In the genomic region with DNA sequence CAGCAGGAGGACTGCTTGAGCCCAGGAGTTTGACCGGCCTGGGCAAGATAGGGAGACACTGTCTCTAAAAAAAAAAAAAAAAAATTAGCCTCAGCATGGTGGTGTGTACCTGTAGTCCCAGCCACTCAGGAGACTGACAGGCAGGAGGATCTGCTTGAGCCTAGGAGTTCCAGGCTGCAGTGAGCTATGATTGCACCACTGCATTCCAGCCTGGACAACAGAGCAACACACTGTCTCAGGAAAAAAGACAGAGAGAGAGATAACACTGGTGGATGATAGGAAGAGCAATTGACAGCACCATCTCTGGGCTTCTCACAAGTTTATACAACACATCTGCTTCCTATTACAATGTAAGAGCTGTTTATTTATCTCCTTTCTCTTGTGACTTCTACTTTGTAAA, we compare ENCODE assay signal across 1 cellular context.
TF ChIP-seq lines count a peak whose summit lies in the region.

No MANE protein-coding gene starts in this region.

TF ChIP-seq in HepG2, 621 proteins besides CTCF, POLR2A, EP300 and RAD21 (continued from another document and continues in another):
- TF ChIP-seq, protein P1, sequence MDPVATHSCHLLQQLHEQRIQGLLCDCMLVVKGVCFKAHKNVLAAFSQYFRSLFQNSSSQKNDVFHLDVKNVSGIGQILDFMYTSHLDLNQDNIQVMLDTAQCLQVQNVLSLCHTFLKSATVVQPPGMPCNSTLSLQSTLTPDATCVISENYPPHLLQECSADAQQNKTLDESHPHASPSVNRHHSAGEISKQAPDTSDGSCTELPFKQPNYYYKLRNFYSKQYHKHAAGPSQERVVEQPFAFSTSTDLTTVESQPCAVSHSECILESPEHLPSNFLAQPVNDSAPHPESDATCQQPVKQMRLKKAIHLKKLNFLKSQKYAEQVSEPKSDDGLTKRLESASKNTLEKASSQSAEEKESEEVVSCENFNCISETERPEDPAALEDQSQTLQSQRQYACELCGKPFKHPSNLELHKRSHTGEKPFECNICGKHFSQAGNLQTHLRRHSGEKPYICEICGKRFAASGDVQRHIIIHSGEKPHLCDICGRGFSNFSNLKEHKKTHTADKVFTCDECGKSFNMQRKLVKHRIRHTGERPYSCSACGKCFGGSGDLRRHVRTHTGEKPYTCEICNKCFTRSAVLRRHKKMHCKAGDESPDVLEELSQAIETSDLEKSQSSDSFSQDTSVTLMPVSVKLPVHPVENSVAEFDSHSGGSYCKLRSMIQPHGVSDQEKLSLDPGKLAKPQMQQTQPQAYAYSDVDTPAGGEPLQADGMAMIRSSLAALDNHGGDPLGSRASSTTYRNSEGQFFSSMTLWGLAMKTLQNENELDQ (CRISPR knock-in tag; IDR thresholded peaks at IDR 0.05; ENCODE audit: borderline replicate concordance): no peak
- TF ChIP-seq FOXM1 (CRISPR knock-in tag; IDR thresholded peaks at IDR 0.05) (no peak), ZNF792 (CRISPR knock-in tag; IDR thresholded peaks at IDR 0.05) (peak; percentile 96), KDM1A (CRISPR knock-in tag; IDR thresholded peaks at IDR 0.05) (peak; percentile 60; the same call in 1 of the 2 replicates), HDAC2 (CRISPR knock-in tag; IDR thresholded peaks at IDR 0.05) (peak; percentile 68), CHD2 (IDR thresholded peaks at IDR 0.05; ENCODE audit: low read depth, low read length) (no peak), ZNF460 (CRISPR knock-in tag; IDR thresholded peaks at IDR 0.05; ENCODE audit: borderline replicate concordance) (no peak), BCL6 (CRISPR knock-in tag; IDR thresholded peaks at IDR 0.05) (peak; percentile 28; the same call in 1 of the 2 replicates), CREB1 (IDR thresholded peaks at IDR 0.05) (no peak), CREB1 (CRISPR knock-in tag; IDR thresholded peaks at IDR 0.05) (peak; percentile 22; the same call in 1 of the 2 replicates), DMAP1 (CRISPR knock-in tag; IDR thresholded peaks at IDR 0.05) (0 out of 2 replicates have a peak, but pooled peaks have one; percentile 36), SAP130 (CRISPR knock-in tag; IDR thresholded peaks at IDR 0.05; ENCODE audit: low read depth) (peak; percentile 69), GPN1 (CRISPR knock-in tag; IDR thresholded peaks at IDR 0.05; ENCODE audit: borderline replicate concordance) (no peak), ZNF570 (CRISPR knock-in tag; IDR thresholded peaks at IDR 0.05; ENCODE audit: borderline replicate concordance) (no peak), ZMYM3 (CRISPR knock-in tag; IDR thresholded peaks at IDR 0.05) (0 out of 2 replicates have a peak, but pooled peaks have one; percentile 14), ZNF3 (CRISPR knock-in tag; IDR thresholded peaks at IDR 0.05) (peak; percentile 86), TP53 (CRISPR knock-in tag; conservative IDR thresholded peaks at IDR 0.05) (no peak), MXI1 (IDR thresholded peaks at IDR 0.05; ENCODE audit: borderline replicate concordance, low read depth, low read length) (peak; percentile 22; the same call in 1 of the 3 replicates), DR1 (CRISPR knock-in tag; IDR thresholded peaks at IDR 0.05) (no peak), GATAD2A (CRISPR knock-in tag; IDR thresholded peaks at IDR 0.05) (peak; percentile 48; the same call in 1 of the 2 replicates), ZNF292 (CRISPR knock-in tag; IDR thresholded peaks at IDR 0.05; ENCODE audit: borderline replicate concordance, low read depth) (peak; percentile 72; the same call in 1 of the 2 replicates), TRIM24 (CRISPR knock-in tag; IDR thresholded peaks at IDR 0.05) (no peak), CEBPB (IDR thresholded peaks at IDR 0.05; ENCODE audit: borderline replicate concordance, low read depth, low read length) (peak; percentile 89), ETV5 (CRISPR knock-in tag; IDR thresholded peaks at IDR 0.05; ENCODE audit: borderline replicate concordance) (0 out of 2 replicates have a peak, but pooled peaks have one; percentile 10), SATB2 (CRISPR knock-in tag; IDR thresholded peaks at IDR 0.05) (no peak), ZNF496 (CRISPR knock-in tag; IDR thresholded peaks at IDR 0.05; ENCODE audit: insufficient replicate concordance) (no peak), SP5 (CRISPR knock-in tag; IDR thresholded peaks at IDR 0.05; ENCODE audit: borderline replicate concordance, low read depth) (no peak), NR2F6 (IDR thresholded peaks at IDR 0.05) (no peak), NR2F6 (CRISPR knock-in tag; IDR thresholded peaks at IDR 0.05) (peak; percentile 58), FOXJ3 (CRISPR knock-in tag; IDR thresholded peaks at IDR 0.05; ENCODE audit: borderline replicate concordance) (0 out of 2 replicates have a peak, but pooled peaks have one; percentile 15), ZNF383 (CRISPR knock-in tag; IDR thresholded peaks at IDR 0.05; ENCODE audit: borderline replicate concordance) (no peak), MED1 (CRISPR knock-in tag; IDR thresholded peaks at IDR 0.05) (peak; percentile 19; the same call in 1 of the 2 replicates), ELF3 (CRISPR knock-in tag; IDR thresholded peaks at IDR 0.05) (0 out of 2 replicates have a peak, but pooled peaks have one; percentile 14), ZNF12 (CRISPR knock-in tag; IDR thresholded peaks at IDR 0.05) (0 out of 2 replicates have a peak, but pooled peaks have one; percentile 18), ZNF253 (CRISPR knock-in tag; IDR thresholded peaks at IDR 0.05; ENCODE audit: borderline replicate concordance) (no peak), ARNT (IDR thresholded peaks at IDR 0.05) (no peak), ZMYM2 (CRISPR knock-in tag; IDR thresholded peaks at IDR 0.05) (no peak), ZNF282 (IDR thresholded peaks at IDR 0.05; ENCODE audit: partially characterized antibody) (no peak), CENPX (CRISPR knock-in tag; IDR thresholded peaks at IDR 0.05) (no peak), FOXP1 (IDR thresholded peaks at IDR 0.05) (peak; percentile 71; the same call in 1 of the 2 replicates), FOXP1 (CRISPR knock-in tag; IDR thresholded peaks at IDR 0.05) (0 out of 2 replicates have a peak, but pooled peaks have one; percentile 46)
- TF ChIP-seq, protein P2, sequence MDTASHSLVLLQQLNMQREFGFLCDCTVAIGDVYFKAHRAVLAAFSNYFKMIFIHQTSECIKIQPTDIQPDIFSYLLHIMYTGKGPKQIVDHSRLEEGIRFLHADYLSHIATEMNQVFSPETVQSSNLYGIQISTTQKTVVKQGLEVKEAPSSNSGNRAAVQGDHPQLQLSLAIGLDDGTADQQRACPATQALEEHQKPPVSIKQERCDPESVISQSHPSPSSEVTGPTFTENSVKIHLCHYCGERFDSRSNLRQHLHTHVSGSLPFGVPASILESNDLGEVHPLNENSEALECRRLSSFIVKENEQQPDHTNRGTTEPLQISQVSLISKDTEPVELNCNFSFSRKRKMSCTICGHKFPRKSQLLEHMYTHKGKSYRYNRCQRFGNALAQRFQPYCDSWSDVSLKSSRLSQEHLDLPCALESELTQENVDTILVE (CRISPR knock-in tag; IDR thresholded peaks at IDR 0.05): 0 out of 2 replicates have a peak, but pooled peaks have one; percentile 20
- TF ChIP-seq, protein P3, sequence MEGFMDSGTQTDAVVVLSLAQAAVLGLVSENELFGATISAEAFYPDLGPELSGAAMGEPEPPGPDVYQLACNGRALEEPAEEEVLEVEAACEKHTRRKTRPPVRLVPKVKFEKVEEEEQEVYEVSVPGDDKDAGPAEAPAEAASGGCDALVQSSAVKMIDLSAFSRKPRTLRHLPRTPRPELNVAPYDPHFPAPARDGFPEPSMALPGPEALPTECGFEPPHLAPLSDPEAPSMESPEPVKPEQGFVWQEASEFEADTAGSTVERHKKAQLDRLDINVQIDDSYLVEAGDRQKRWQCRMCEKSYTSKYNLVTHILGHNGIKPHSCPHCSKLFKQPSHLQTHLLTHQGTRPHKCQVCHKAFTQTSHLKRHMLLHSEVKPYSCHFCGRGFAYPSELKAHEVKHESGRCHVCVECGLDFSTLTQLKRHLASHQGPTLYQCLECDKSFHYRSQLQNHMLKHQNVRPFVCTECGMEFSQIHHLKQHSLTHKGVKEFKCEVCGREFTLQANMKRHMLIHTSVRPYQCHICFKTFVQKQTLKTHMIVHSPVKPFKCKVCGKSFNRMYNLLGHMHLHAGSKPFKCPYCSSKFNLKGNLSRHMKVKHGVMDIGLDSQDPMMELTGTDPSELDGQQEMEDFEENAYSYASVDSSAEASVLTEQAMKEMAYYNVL (CRISPR knock-in tag; IDR thresholded peaks at IDR 0.05; ENCODE audit: borderline replicate concordance): peak; percentile 65; the same call in 1 of the 2 replicates
- TF ChIP-seq, protein P4, sequence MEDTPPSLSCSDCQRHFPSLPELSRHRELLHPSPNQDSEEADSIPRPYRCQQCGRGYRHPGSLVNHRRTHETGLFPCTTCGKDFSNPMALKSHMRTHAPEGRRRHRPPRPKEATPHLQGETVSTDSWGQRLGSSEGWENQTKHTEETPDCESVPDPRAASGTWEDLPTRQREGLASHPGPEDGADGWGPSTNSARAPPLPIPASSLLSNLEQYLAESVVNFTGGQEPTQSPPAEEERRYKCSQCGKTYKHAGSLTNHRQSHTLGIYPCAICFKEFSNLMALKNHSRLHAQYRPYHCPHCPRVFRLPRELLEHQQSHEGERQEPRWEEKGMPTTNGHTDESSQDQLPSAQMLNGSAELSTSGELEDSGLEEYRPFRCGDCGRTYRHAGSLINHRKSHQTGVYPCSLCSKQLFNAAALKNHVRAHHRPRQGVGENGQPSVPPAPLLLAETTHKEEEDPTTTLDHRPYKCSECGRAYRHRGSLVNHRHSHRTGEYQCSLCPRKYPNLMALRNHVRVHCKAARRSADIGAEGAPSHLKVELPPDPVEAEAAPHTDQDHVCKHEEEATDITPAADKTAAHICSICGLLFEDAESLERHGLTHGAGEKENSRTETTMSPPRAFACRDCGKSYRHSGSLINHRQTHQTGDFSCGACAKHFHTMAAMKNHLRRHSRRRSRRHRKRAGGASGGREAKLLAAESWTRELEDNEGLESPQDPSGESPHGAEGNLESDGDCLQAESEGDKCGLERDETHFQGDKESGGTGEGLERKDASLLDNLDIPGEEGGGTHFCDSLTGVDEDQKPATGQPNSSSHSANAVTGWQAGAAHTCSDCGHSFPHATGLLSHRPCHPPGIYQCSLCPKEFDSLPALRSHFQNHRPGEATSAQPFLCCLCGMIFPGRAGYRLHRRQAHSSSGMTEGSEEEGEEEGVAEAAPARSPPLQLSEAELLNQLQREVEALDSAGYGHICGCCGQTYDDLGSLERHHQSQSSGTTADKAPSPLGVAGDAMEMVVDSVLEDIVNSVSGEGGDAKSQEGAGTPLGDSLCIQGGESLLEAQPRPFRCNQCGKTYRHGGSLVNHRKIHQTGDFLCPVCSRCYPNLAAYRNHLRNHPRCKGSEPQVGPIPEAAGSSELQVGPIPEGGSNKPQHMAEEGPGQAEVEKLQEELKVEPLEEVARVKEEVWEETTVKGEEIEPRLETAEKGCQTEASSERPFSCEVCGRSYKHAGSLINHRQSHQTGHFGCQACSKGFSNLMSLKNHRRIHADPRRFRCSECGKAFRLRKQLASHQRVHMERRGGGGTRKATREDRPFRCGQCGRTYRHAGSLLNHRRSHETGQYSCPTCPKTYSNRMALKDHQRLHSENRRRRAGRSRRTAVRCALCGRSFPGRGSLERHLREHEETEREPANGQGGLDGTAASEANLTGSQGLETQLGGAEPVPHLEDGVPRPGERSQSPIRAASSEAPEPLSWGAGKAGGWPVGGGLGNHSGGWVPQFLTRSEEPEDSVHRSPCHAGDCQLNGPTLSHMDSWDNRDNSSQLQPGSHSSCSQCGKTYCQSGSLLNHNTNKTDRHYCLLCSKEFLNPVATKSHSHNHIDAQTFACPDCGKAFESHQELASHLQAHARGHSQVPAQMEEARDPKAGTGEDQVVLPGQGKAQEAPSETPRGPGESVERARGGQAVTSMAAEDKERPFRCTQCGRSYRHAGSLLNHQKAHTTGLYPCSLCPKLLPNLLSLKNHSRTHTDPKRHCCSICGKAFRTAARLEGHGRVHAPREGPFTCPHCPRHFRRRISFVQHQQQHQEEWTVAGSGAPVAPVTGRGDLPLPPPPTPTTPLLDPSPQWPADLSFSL (CRISPR knock-in tag; IDR thresholded peaks at IDR 0.05): peak; percentile 23; the same call in 1 of the 2 replicates
- TF ChIP-seq, protein P5, sequence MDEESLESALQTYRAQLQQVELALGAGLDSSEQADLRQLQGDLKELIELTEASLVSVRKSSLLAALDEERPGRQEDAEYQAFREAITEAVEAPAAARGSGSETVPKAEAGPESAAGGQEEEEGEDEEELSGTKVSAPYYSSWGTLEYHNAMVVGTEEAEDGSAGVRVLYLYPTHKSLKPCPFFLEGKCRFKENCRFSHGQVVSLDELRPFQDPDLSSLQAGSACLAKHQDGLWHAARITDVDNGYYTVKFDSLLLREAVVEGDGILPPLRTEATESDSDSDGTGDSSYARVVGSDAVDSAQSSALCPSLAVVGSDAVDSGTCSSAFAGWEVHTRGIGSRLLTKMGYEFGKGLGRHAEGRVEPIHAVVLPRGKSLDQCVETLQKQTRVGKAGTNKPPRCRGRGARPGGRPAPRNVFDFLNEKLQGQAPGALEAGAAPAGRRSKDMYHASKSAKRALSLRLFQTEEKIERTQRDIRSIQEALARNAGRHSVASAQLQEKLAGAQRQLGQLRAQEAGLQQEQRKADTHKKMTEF (CRISPR knock-in tag; IDR thresholded peaks at IDR 0.05): 0 out of 2 replicates have a peak, but pooled peaks have one; percentile 22
- TF ChIP-seq, protein P6, sequence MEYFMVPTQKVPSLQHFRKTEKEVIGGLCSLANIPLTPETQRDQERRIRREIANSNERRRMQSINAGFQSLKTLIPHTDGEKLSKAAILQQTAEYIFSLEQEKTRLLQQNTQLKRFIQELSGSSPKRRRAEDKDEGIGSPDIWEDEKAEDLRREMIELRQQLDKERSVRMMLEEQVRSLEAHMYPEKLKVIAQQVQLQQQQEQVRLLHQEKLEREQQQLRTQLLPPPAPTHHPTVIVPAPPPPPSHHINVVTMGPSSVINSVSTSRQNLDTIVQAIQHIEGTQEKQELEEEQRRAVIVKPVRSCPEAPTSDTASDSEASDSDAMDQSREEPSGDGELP (IDR thresholded peaks at IDR 0.05; ENCODE audit: borderline replicate concordance, low read depth): no peak
- TF ChIP-seq, protein P7, sequence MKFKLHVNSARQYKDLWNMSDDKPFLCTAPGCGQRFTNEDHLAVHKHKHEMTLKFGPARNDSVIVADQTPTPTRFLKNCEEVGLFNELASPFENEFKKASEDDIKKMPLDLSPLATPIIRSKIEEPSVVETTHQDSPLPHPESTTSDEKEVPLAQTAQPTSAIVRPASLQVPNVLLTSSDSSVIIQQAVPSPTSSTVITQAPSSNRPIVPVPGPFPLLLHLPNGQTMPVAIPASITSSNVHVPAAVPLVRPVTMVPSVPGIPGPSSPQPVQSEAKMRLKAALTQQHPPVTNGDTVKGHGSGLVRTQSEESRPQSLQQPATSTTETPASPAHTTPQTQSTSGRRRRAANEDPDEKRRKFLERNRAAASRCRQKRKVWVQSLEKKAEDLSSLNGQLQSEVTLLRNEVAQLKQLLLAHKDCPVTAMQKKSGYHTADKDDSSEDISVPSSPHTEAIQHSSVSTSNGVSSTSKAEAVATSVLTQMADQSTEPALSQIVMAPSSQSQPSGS (CRISPR knock-in tag; IDR thresholded peaks at IDR 0.05): 0 out of 2 replicates have a peak, but pooled peaks have one; percentile 50
- TF ChIP-seq, protein P8, sequence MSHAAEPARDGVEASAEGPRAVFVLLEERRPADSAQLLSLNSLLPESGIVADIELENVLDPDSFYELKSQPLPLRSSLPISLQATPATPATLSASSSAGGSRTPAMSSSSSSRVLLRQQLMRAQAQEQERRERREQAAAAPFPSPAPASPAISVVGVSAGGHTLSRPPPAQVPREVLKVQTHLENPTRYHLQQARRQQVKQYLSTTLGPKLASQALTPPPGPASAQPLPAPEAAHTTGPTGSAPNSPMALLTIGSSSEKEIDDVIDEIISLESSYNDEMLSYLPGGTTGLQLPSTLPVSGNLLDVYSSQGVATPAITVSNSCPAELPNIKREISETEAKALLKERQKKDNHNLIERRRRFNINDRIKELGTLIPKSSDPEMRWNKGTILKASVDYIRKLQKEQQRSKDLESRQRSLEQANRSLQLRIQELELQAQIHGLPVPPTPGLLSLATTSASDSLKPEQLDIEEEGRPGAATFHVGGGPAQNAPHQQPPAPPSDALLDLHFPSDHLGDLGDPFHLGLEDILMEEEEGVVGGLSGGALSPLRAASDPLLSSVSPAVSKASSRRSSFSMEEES (CRISPR knock-in tag; IDR thresholded peaks at IDR 0.05): peak; percentile 23; the same call in 1 of the 2 replicates
